In the genomic region with DNA sequence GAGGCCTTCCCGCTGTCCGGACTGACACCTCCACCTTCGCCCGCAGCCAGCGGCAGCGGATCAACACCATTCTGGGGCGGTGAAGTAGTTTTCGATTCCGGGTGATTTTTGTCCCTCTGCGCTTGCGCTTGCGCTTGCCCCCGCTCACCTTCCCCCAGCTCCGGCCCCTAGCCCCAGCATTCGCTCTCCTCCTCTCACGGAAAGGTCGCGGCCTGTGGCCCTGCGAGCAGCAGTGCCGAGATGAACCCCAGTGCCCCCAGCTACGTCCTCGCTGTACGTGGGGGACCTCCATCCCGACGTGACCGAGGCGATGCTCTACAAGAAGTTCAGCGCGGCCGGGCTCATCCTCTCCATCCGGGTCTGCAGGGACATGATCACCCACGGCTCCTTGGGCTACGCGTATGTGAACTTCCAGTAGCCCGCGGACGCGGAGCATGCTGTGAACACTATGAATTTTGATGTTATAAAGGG, we compare ENCODE assay signal across 8 cellular contexts. TPM values are rescaled to one million over a fixed set of nuclear protein-coding genes. Genes with fewer than 3 reads are reported as not detected.
DNase-seq lines count a peak whose midpoint lies in the region; ATAC-seq and TF ChIP-seq lines count a peak whose summit lies in the region.

No MANE protein-coding gene starts in this region.

- H3K9me3 Mint-ChIP-seq in naive thymus-derived CD4-positive, alpha-beta T cell, result peaks cover 0 to 26% (median 10%) of the 10 kb centered on the region in 11 donors

- H3K36me3 Mint-ChIP-seq in naive thymus-derived CD4-positive, alpha-beta T cell, result peaks cover 0 to 17% (median 11%) of the 10 kb centered on the region in 5 donors

- POLR2A ChIA-PET in AG04450 (lab: Yijun Ruan, JAX), result interaction anchor here (0.7 to 1.0 kb wide), 2 partner anchors 23 to 582 kb away, joined by 3 read pairs; partner anchors contain the start of gene XPOT
- POLR2A ChIA-PET in naive thymus-derived CD4-positive, alpha-beta T cell (lab: Charles Lee), result no interaction called here

- peaks cover 0 to 8% (median 5%) of the 10 kb centered on the region in 7 donors for H3K4me1 Mint-ChIP-seq in naive thymus-derived CD4-positive, alpha-beta T cell

- intact Hi-C loops in naive thymus-derived CD4-positive, alpha-beta T cell (cut with micrococcal nuclease), result no loop called here

- H3K4me3 Mint-ChIP-seq in naive thymus-derived CD4-positive, alpha-beta T cell, result peak overlapping the region; percentile 27 to 87 (median 74)

- no peaks in the 10 kb centered on the region for H3K36me3 ChIP-seq in duodenal mucosa (ENCODE audit: control insufficient read depth in 1 of 2, insufficient read depth in 2 of 2, low read length in 2 of 2)
- no peaks in the 10 kb centered on the region for H3K36me3 ChIP-seq in naive thymus-derived CD4-positive, alpha-beta T cell (ENCODE audit: control insufficient read depth in 2 of 3, insufficient read depth in 3 of 3, low read length in 3 of 3)

- ATAC-seq in HG03354 (IDR thresholded peaks at IDR 0.05; ENCODE audit: poor library complexity, severe bottlenecking, unreplicated experiment) (peak; percentile 52), GM19324 (IDR thresholded peaks at IDR 0.05; ENCODE audit: low FRiP score, unreplicated experiment) (no peak)
- peak; percentile 16 for ATAC-seq in naive thymus-derived CD4-positive, alpha-beta T cell

- H3K27ac Mint-ChIP-seq in naive thymus-derived CD4-positive, alpha-beta T cell, result peak overlapping the region in 1 of 9 donors; percentile 78

- no peak overlapping the region for H3K9ac ChIP-seq in duodenal mucosa (ENCODE audit: low read depth in 1 of 2, low read length in 2 of 2)

- no peaks in the 10 kb centered on the region for H3K4me1 ChIP-seq in duodenal mucosa (ENCODE audit: control insufficient read depth in 1 of 2, insufficient read depth in 2 of 2, low read length in 2 of 2)
- no peaks in the 10 kb centered on the region for H3K4me1 ChIP-seq in naive thymus-derived CD4-positive, alpha-beta T cell (ENCODE audit: control insufficient read depth in 2 of 2, insufficient read depth in 2 of 2, low read length in 2 of 2)

- peak overlapping the region; percentile 62 for H3K4me3 ChIP-seq in AG04450 (ENCODE audit: low read depth, low read length)
- peak overlapping the region; percentile 40 to 44 for H3K4me3 ChIP-seq in duodenal mucosa (ENCODE audit: low read depth in 1 of 2, low read length in 2 of 2)
- H3K4me3 ChIP-seq in naive thymus-derived CD4-positive, alpha-beta T cell (ENCODE audit: low read length), result no peak overlapping the region

- H3K9me3 ChIP-seq in AG04450 (ENCODE audit: control insufficient read depth, insufficient read depth, low read length), result peaks cover 12% of the 10 kb centered on the region
- no peaks in the 10 kb centered on the region for H3K9me3 ChIP-seq in duodenal mucosa (ENCODE audit: control insufficient read depth in 1 of 2, low read length in 2 of 2)
- no peaks in the 10 kb centered on the region for H3K9me3 ChIP-seq in naive thymus-derived CD4-positive, alpha-beta T cell (ENCODE audit: control insufficient read depth in 2 of 3, low read length in 3 of 3)

- H3K27me3 ChIP-seq in AG04450 (ENCODE audit: control insufficient read depth, insufficient read depth, low read length) (no peaks in the 10 kb centered on the region), duodenal mucosa (ENCODE audit: control insufficient read depth in 1 of 2, insufficient read depth in 2 of 2, low read length in 2 of 2) (no peaks in the 10 kb centered on the region)
- no peaks in the 10 kb centered on the region for H3K27me3 ChIP-seq in naive thymus-derived CD4-positive, alpha-beta T cell (ENCODE audit: control insufficient read depth in 2 of 2, insufficient read depth in 2 of 2, low read length in 2 of 2)

- DNase-seq in AG04450 (ENCODE audit: low read depth, low spot score) (no peak), COLO829 (ENCODE audit: low spot score) (no peak), T1000 (lab: John Stamatoyannopoulos, UW) (no peak)
- peak in 2 of 9 donors; percentile 7 to 27 for DNase-seq in naive thymus-derived CD4-positive, alpha-beta T cell
- DNase-seq in stimulated activated naive CD4-positive, alpha-beta T cell (lab: John Stamatoyannopoulos, UW), result no peak

- H3K27ac ChIP-seq in AG04450 (ENCODE audit: low read depth, low read length) (peak overlapping the region; percentile 82), duodenal mucosa (ENCODE audit: low read depth, low read length) (no peak overlapping the region)
- H3K27ac ChIP-seq in naive thymus-derived CD4-positive, alpha-beta T cell (ENCODE audit: low read depth, low read length), result no peak overlapping the region

- peaks cover 31 to 48% (median 45%) of the 10 kb centered on the region in 5 donors for H3K27me3 Mint-ChIP-seq in naive thymus-derived CD4-positive, alpha-beta T cell

- CTCF ChIA-PET in AG04450 (lab: Charles Lee), result no interaction called here
- CTCF ChIA-PET in naive thymus-derived CD4-positive, alpha-beta T cell (lab: Charles Lee), result no interaction called here

- no peak for TF ChIP-seq CTCF in AG04450 (IDR thresholded peaks at IDR 0.05; ENCODE audit: low read depth, low read length)

RNA-seq across cellular contexts. Expression of gene SRGAP1, which starts 22.7 kb away (rescaled TPM):
- 21.6 and 24.9 TPM in 2 replicates for polyA plus RNA-seq in AG04450 (2011; rRNA removed)
- polyA minus RNA-seq in AG04450 (2011; rRNA and poly(A)+ RNA removed), result 73.7 and 84.9 TPM in 2 replicates
- total RNA-seq in naive thymus-derived CD4-positive, alpha-beta T cell, result under 1 TPM; 0.03 to 0.47 (median 0.19) TPM
- under 1 TPM; 0.01 to 0.07 TPM for polyA plus RNA-seq in naive thymus-derived CD4-positive, alpha-beta T cell

RNA-seq across cellular contexts. Expression of gene RXYLT1, which starts 42.1 kb away (rescaled TPM):
- polyA plus RNA-seq in AG04450 (2011; rRNA removed), result 12.6 and 18.2 TPM in 2 replicates
- polyA minus RNA-seq in AG04450 (2011; rRNA and poly(A)+ RNA removed), result 5.7 and 7.4 TPM in 2 replicates
- total RNA-seq in naive thymus-derived CD4-positive, alpha-beta T cell, result 10 to 100 TPM in 4 of 5 experiments, 1 to 10 TPM in 1; 9.9 to 22.0 (median 15.4) TPM
- polyA plus RNA-seq in naive thymus-derived CD4-positive, alpha-beta T cell, result 10 to 100 TPM; 14.9 to 15.7 TPM

Comparison
In these comparisons a context has a peak if more than half of its experiments do, and no peak if none do; other contexts are left out.
1. RNA of gene SRGAP1, which starts 22.7 kb away (polyA plus RNA-seq): 21.6 to 24.9 TPM in AG04450; 0.01 to 0.07 TPM in naive thymus-derived CD4-positive, alpha-beta T cell; every median in the first group is over 10 times any median in the second.